8 cellular contexts compared by ENCODE assay signal in genomic region chr11:43738600-43739409, GRCh38. TPM values are rescaled to one million over a fixed set of nuclear protein-coding genes. Genes with fewer than 3 reads are reported as not detected.
DNase-seq lines count a peak whose midpoint lies in the region; ATAC-seq and TF ChIP-seq lines count a peak whose summit lies in the region.

No MANE protein-coding gene starts in this region.

- no peaks in the 10 kb centered on the region for H3K27me3 ChIP-seq in thyroid gland

- H3K4me3 ChIP-seq in SK-N-MC (peak overlapping the region; percentile 63), thyroid gland (replicated peaks in 1 of 3) (no peak overlapping the region)

- H3K4me1 ChIP-seq in thyroid gland = peaks cover 30 to 40% of the 10 kb centered on the region in 2 donors

- peak overlapping the region; percentile 57 for H3K9ac ChIP-seq in SK-N-MC (ENCODE audit: insufficient read length)

- H3K36me3 ChIP-seq in SK-N-MC (ENCODE audit: insufficient read depth, low read length) (peaks cover 42% of the 10 kb centered on the region), thyroid gland (no peaks in the 10 kb centered on the region)

- H3K9me3 ChIP-seq in SK-N-MC (ENCODE audit: low read depth, low read length) = no peaks in the 10 kb centered on the region; the same call in 1 of the 2 replicates
- no peaks in the 10 kb centered on the region for H3K9me3 ChIP-seq in thyroid gland

- TF ChIP-seq POLR2A in thyroid gland (IDR thresholded peaks at IDR 0.05) = peak in 1 of 2 donors; percentile 10

- TF ChIP-seq CTCF in thyroid gland (IDR thresholded peaks at IDR 0.05) = no peak

- intact Hi-C loops in Right ventricle myocardium superior (cut with DNase I) = no loop called here
- intact Hi-C loops in thyroid gland (cut with DNase I) = no loop called here

- 29 to 34% methylated on average over 6 of the region's 6 CpGs for WGBS in thyroid gland, 2 donors

- ATAC-seq in Right ventricle myocardium superior (ENCODE audit: poor library complexity) = peak; percentile 88

- DNase-seq in NCI-H345 (lab: John Stamatoyannopoulos, UW) (peak; percentile 3), NCI-H345 treated with DMSO at 0.1 percent for 48 hours (lab: John Stamatoyannopoulos, UW; ENCODE audit: unreplicated experiment) (no peak), SK-N-MC (ENCODE audit: low read depth, low spot score) (peak; percentile 61), Right ventricle myocardium superior (no peak), thyroid gland (peak; percentile 24 to 37), SHP77 treated with DMSO at 0.1 percent for 48 hours (lab: John Stamatoyannopoulos, UW) (no peak), NCI-H82 treated with DMSO at 0.1 percent for 48 hours (lab: John Stamatoyannopoulos, UW; ENCODE audit: unreplicated experiment) (no peak)
- DNase-seq in activated CD4-positive, alpha-beta T cell treated with anti-CD3 and anti-CD28 coated beads for 1 hour = no peak

- H3K27ac ChIP-seq in SK-N-MC (peak overlapping the region; percentile 81), thyroid gland (peak overlapping the region; percentile 16 to 66 (median 40))

RNA-seq across cellular contexts. Expression of gene HSD17B12, which starts 58.3 kb away (rescaled TPM):
- 63.3 TPM for total RNA-seq in Right ventricle myocardium superior
- 100 to 1,000 TPM in 1 of 4 donors, 10 to 100 TPM in 3; 70.1 to 104 (median 94.4) TPM for total RNA-seq in thyroid gland

Comparison
In these comparisons a context has a peak if more than half of its experiments do, and no peak if none do; other contexts are left out.
1. DNase-seq: peak in NCI-H345 (single experiment), SK-N-MC (single experiment) and thyroid gland (2 of 2); none in NCI-H345 treated with DMSO at 0.1 percent for 48 hours (single experiment), Right ventricle myocardium superior (single experiment), activated CD4-positive, alpha-beta T cell treated with anti-CD3 and anti-CD28 coated beads for 1 hour (single experiment), SHP77 treated with DMSO at 0.1 percent for 48 hours (single experiment) and NCI-H82 treated with DMSO at 0.1 percent for 48 hours (single experiment).